Comparison of ENCODE assay signal across 25 cellular contexts in genomic region chr2:21627938-21628337, GRCh38.
"Had no signal": no experiment of that assay in that cellular context is flagged by ENCODE, and none has a peak within 500 bp of the region (broad histone marks: within the 10 kb centered on the region; RNA-seq: fewer than 3 reads in every experiment).

No MANE protein-coding gene starts in this region.

- H3K36me3 ChIP-seq: cardiac muscle cell, right lobe of liver, uterus had no signal

- ATAC-seq: activated T-cell treated with anti-CD3 and anti-CD28 coated beads, Interleukin-2, amount 50 U/mL, for 72 hours; body of pancreas; foreskin keratinocyte; left colon; right lobe of liver; stimulated activated effector memory CD8-positive, alpha-beta T cell treated with anti-CD3 and anti-CD28 coated beads, Interleukin-12 subunit alpha, Interleukin-12 subunit beta, amount 100 ng/mL, for 72 hours; stimulated activated naive CD8-positive, alpha-beta T cell treated with anti-CD3 and anti-CD28 coated beads, Interleukin-15, amount 100 ng/mL, for 72 hours had no signal

- DNase-seq: activated CD4-positive, alpha-beta T cell treated with anti-CD3 and anti-CD28 coated beads for 4 hours; activated CD4-positive, alpha-beta T cell treated with anti-CD3 and anti-CD28 coated beads, Interleukin-2, amount 50 U/mL, for 48 hours; activated CD4-positive, CD25-positive, alpha-beta regulatory T cell; activated effector memory CD4-positive, alpha-beta T cell treated with anti-CD3 and anti-CD28 coated beads, Interleukin-2, amount 50 U/mL, for 16 hours; activated naive CD4-positive, alpha-beta T cell treated with anti-CD3 and anti-CD28 coated beads, Interleukin-2, amount 10 ng/mL, durations not matched to agents 7 days and 5 days; activated T-cell treated with anti-CD3 and anti-CD28 coated beads, Interleukin-2, amount 50 U/mL, for 72 hours; body of pancreas; foreskin keratinocyte; glutamatergic neuron; hippocampal formation; islet precursor cell; left colon; nephron progenitor cell; nucleus accumbens; right lobe of liver; stimulated activated CD4-positive, alpha-beta T cell treated with anti-CD3 and anti-CD28 coated beads, Interleukin-2, amount 100 ng/mL, for 24 hours; stimulated activated naive CD8-positive, alpha-beta T cell treated with anti-CD3 and anti-CD28 coated beads, Interleukin-15, amount 100 ng/mL, for 72 hours; T-helper 1 cell; T1000; uterus had no signal

- H3K27ac ChIP-seq: body of pancreas, cardiac muscle cell, epithelial cell of prostate, foreskin keratinocyte, parathyroid adenoma, right lobe of liver, skin epidermis, uterus had no signal

- H3K27me3 ChIP-seq: body of pancreas, cardiac muscle cell, foreskin keratinocyte, right lobe of liver, uterus had no signal

- H3K4me3 ChIP-seq: body of pancreas, cardiac muscle cell, right lobe of liver, skin epidermis, uterus had no signal
